ENCODE assay signal across 2 cellular contexts in genomic region chr18:8708670-8709069, GRCh38.
TF ChIP-seq lines count a peak whose summit lies in the region.

No MANE protein-coding gene starts in this region.

TF ChIP-seq in SK-N-SH, 30 proteins besides CTCF, POLR2A, EP300 and RAD21:
- TF ChIP-seq RFX5 (IDR thresholded peaks at IDR 0.05; ENCODE audit: low read length) = no peak
- TF ChIP-seq PBX3 (IDR thresholded peaks at IDR 0.05) = no peak
- no peak for TF ChIP-seq ELF1 (IDR thresholded peaks at IDR 0.05)
- TF ChIP-seq, protein P1, sequence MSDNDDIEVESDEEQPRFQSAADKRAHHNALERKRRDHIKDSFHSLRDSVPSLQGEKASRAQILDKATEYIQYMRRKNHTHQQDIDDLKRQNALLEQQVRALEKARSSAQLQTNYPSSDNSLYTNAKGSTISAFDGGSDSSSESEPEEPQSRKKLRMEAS (IDR thresholded peaks at IDR 0.05; ENCODE audit: low read depth) = no peak
- no peak for TF ChIP-seq GATA2 (CRISPR knock-in tag; IDR thresholded peaks at IDR 0.05)
- no peak for TF ChIP-seq EZH2phosphoT487 (IDR thresholded peaks at IDR 0.05; ENCODE audit: borderline replicate concordance, low read depth)
- TF ChIP-seq YY1 (IDR thresholded peaks at IDR 0.05; ENCODE audit: low read depth) = no peak
- TF ChIP-seq FOSL2 (IDR thresholded peaks at IDR 0.05; ENCODE audit: borderline replicate concordance, low read depth) = no peak
- TF ChIP-seq TCF12 (IDR thresholded peaks at IDR 0.05) = no peak
- no peak for TF ChIP-seq NFIC (IDR thresholded peaks at IDR 0.05; ENCODE audit: borderline replicate concordance)
- TF ChIP-seq, protein P2, sequence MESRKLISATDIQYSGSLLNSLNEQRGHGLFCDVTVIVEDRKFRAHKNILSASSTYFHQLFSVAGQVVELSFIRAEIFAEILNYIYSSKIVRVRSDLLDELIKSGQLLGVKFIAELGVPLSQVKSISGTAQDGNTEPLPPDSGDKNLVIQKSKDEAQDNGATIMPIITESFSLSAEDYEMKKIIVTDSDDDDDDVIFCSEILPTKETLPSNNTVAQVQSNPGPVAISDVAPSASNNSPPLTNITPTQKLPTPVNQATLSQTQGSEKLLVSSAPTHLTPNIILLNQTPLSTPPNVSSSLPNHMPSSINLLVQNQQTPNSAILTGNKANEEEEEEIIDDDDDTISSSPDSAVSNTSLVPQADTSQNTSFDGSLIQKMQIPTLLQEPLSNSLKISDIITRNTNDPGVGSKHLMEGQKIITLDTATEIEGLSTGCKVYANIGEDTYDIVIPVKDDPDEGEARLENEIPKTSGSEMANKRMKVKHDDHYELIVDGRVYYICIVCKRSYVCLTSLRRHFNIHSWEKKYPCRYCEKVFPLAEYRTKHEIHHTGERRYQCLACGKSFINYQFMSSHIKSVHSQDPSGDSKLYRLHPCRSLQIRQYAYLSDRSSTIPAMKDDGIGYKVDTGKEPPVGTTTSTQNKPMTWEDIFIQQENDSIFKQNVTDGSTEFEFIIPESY (IDR thresholded peaks at IDR 0.05; ENCODE audit: borderline replicate concordance, low read depth) = no peak
- no peak for TF ChIP-seq USF1 (IDR thresholded peaks at IDR 0.05; ENCODE audit: borderline replicate concordance, low read depth)
- no peak for TF ChIP-seq TAF1 (IDR thresholded peaks at IDR 0.05; ENCODE audit: borderline replicate concordance, low read depth, low read length)
- no peak for TF ChIP-seq MXI1 (IDR thresholded peaks at IDR 0.05; ENCODE audit: low read depth, low read length)

TF ChIP-seq in SK-N-SH treated with all-trans-retinoic acid at 6 μM for 48 hours, 23 proteins besides CTCF, POLR2A, EP300 and RAD21:
- TF ChIP-seq CREB5 (CRISPR knock-in tag; IDR thresholded peaks at IDR 0.05; ENCODE audit: low read depth) = no peak
- TF ChIP-seq ZC3H10 (CRISPR knock-in tag; IDR thresholded peaks at IDR 0.05) = no peak
- no peak for TF ChIP-seq TCF4 (CRISPR knock-in tag; IDR thresholded peaks at IDR 0.05; ENCODE audit: borderline replicate concordance)
- TF ChIP-seq OSR1 (CRISPR knock-in tag; IDR thresholded peaks at IDR 0.05) = no peak
- no peak for TF ChIP-seq SNAI2 (CRISPR knock-in tag; IDR thresholded peaks at IDR 0.05)
- TF ChIP-seq ZNF8 (CRISPR knock-in tag; IDR thresholded peaks at IDR 0.05) = no peak
- no peak for TF ChIP-seq ZNF565 (CRISPR knock-in tag; conservative IDR thresholded peaks at IDR 0.05; ENCODE audit: low read depth)
- TF ChIP-seq ZFP30 (CRISPR knock-in tag; IDR thresholded peaks at IDR 0.05) = no peak
- TF ChIP-seq RARB (CRISPR knock-in tag; IDR thresholded peaks at IDR 0.05) = no peak
- TF ChIP-seq, protein P3, sequence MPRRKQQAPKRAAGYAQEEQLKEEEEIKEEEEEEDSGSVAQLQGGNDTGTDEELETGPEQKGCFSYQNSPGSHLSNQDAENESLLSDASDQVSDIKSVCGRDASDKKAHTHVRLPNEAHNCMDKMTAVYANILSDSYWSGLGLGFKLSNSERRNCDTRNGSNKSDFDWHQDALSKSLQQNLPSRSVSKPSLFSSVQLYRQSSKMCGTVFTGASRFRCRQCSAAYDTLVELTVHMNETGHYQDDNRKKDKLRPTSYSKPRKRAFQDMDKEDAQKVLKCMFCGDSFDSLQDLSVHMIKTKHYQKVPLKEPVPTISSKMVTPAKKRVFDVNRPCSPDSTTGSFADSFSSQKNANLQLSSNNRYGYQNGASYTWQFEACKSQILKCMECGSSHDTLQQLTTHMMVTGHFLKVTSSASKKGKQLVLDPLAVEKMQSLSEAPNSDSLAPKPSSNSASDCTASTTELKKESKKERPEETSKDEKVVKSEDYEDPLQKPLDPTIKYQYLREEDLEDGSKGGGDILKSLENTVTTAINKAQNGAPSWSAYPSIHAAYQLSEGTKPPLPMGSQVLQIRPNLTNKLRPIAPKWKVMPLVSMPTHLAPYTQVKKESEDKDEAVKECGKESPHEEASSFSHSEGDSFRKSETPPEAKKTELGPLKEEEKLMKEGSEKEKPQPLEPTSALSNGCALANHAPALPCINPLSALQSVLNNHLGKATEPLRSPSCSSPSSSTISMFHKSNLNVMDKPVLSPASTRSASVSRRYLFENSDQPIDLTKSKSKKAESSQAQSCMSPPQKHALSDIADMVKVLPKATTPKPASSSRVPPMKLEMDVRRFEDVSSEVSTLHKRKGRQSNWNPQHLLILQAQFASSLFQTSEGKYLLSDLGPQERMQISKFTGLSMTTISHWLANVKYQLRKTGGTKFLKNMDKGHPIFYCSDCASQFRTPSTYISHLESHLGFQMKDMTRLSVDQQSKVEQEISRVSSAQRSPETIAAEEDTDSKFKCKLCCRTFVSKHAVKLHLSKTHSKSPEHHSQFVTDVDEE (CRISPR knock-in tag; IDR thresholded peaks at IDR 0.05) = no peak
- no peak for TF ChIP-seq PATZ1 (CRISPR knock-in tag; IDR thresholded peaks at IDR 0.05; ENCODE audit: borderline replicate concordance)
- TF ChIP-seq CSDC2 (CRISPR knock-in tag; IDR thresholded peaks at IDR 0.05) = no peak
